ENCODE assay signal across 10 cellular contexts in genomic region chr20:54766483-54766882, GRCh38.
"Had no signal": no experiment of that assay in that cellular context is flagged by ENCODE, and none has a peak within 500 bp of the region (broad histone marks: within the 10 kb centered on the region; RNA-seq: fewer than 3 reads in every experiment).

No MANE protein-coding gene starts in this region.

- H3K27ac ChIP-seq: GM23248 had no signal

- ATAC-seq: GM23338, HCT116 had no signal

- H3K4me3 ChIP-seq: GM23248, GM23338, HAP-1 had no signal

- DNase-seq: GM23248, GOT3, H7, H9, HCEC 1CT, HFFc6 had no signal

- H3K4me2 ChIP-seq: GM23338 had no signal

- H3K36me3 ChIP-seq: HAP-1 had no signal

- H3K4me1 ChIP-seq: HAP-1 had no signal

- H3K9ac ChIP-seq: GM23248 had no signal

- FAIRE-seq: H54 had no signal

- H3K9me3 ChIP-seq: HAP-1 had no signal

- H2AFZ ChIP-seq: GM23248, GM23338 had no signal
